In the genomic region with DNA sequence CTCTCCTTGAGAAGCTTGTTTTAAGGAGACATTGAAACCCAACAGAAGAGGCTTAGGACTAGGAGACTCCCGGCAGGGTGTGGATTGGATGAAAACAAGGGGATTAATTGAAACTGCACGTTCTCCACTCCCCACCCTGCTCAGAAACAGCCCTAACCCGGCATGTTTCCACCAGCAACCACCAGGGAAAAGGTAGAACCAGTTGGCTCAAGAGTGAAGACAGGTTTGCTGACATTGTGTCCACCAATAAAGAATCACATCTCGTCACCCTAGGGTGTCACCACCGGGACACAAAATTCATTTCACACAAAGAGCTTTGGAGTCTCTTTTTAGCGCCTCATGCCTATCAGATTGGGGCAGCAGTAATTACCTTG, we compare ENCODE assay signal across 21 cellular contexts. TPM values are rescaled to one million over a fixed set of nuclear protein-coding genes. Genes with fewer than 3 reads are reported as not detected.
"Had no signal": no experiment of that assay in that cellular context is flagged by ENCODE, and none has a peak within 500 bp of the region (broad histone marks: within the 10 kb centered on the region; RNA-seq: fewer than 3 reads in every experiment).

No MANE protein-coding gene starts in this region.

- H3K9me3 Mint-ChIP-seq: activated B cell treated with CpG ODN at 0.5 μM for 24 hours; activated naive CD4-positive, alpha-beta T cell treated with anti-CD3 and anti-CD28 coated beads, Interleukin-2, amount 10 ng/mL, durations not matched to agents 7 days and 5 days; activated T-cell treated with anti-CD3 and anti-CD28 coated beads, Interleukin-2, amount 50 U/mL, for 4 hours; dendritic cell treated with granulocyte-macrophage colony-stimulating factor and Interleukin-4, amounts not matched to agents 40 ng/mL and 50 ng/mL, for 4 days; naive thymus-derived CD4-positive, alpha-beta T cell; stimulated activated naive CD8-positive, alpha-beta T cell treated with anti-CD3 and anti-CD28 coated beads, Interleukin-15, amount 100 ng/mL, for 72 hours; type B pancreatic cell had no signal

- H3K27ac Mint-ChIP-seq: activated B cell treated with CpG ODN at 0.5 μM for 24 hours; activated CD8-positive, alpha-beta T cell treated with anti-CD3 and anti-CD28 coated beads, Interleukin-2, amount 10 ng/mL, durations not matched to agents 7 days and 5 days; activated naive CD4-positive, alpha-beta T cell treated with anti-CD3 and anti-CD28 coated beads, Interleukin-2, amount 10 ng/mL, durations not matched to agents 7 days and 5 days; dendritic cell treated with granulocyte-macrophage colony-stimulating factor and Interleukin-4, amounts not matched to agents 40 ng/mL and 50 ng/mL, for 4 days; naive thymus-derived CD4-positive, alpha-beta T cell; T-helper 17 cell; type B pancreatic cell had no signal

- H3K36me3 Mint-ChIP-seq: activated naive CD4-positive, alpha-beta T cell treated with anti-CD3 and anti-CD28 coated beads, Interleukin-2, amount 10 ng/mL, durations not matched to agents 7 days and 5 days; naive thymus-derived CD4-positive, alpha-beta T cell; type B pancreatic cell had no signal

- ATAC-seq: activated CD8-positive, alpha-beta T cell treated with anti-CD3 and anti-CD28 coated beads, Interleukin-2, amount 10 ng/mL, durations not matched to agents 7 days and 5 days; activated T-cell treated with anti-CD3 and anti-CD28 coated beads, Interleukin-2, amount 50 U/mL, for 4 hours; foreskin keratinocyte; left cardiac atrium; naive thymus-derived CD4-positive, alpha-beta T cell; pancreas; right lobe of liver; stimulated activated naive CD8-positive, alpha-beta T cell treated with anti-CD3 and anti-CD28 coated beads, Interleukin-15, amount 100 ng/mL, for 72 hours; T-helper 17 cell had no signal

- H3K27me3 ChIP-seq: right lobe of liver had no signal

- H3K27ac ChIP-seq: ascending aorta, foreskin keratinocyte, pancreas, right lobe of liver, suprapubic skin had no signal

- H3K4me3 ChIP-seq: ascending aorta, pancreas, right lobe of liver, suprapubic skin had no signal

- H3K4me1 Mint-ChIP-seq: activated naive CD4-positive, alpha-beta T cell treated with anti-CD3 and anti-CD28 coated beads, Interleukin-2, amount 10 ng/mL, durations not matched to agents 7 days and 5 days; naive thymus-derived CD4-positive, alpha-beta T cell; T-helper 17 cell had no signal

- H3K36me3 ChIP-seq: ascending aorta, pancreas, right lobe of liver, suprapubic skin had no signal

- DNase-seq: activated B cell treated with CpG ODN at 0.5 μM for 24 hours; activated CD4-positive, alpha-beta T cell treated with anti-CD3 and anti-CD28 coated beads for 48 hours; activated CD8-positive, alpha-beta T cell treated with anti-CD3 and anti-CD28 coated beads, Interleukin-2, amount 10 ng/mL, durations not matched to agents 7 days and 5 days; activated naive CD4-positive, alpha-beta T cell treated with anti-CD3 and anti-CD28 coated beads, Interleukin-2, amount 10 ng/mL, durations not matched to agents 7 days and 5 days; activated T-cell treated with anti-CD3 and anti-CD28 coated beads, Interleukin-2, amount 50 U/mL, for 4 hours; effector CD8-positive, alpha-beta T cell; foreskin keratinocyte; hippocampal formation; left cardiac atrium; mesendoderm; naive thymus-derived CD4-positive, alpha-beta T cell; pancreas; right lobe of liver; small intestine; stimulated activated CD4-positive, alpha-beta T cell treated with anti-CD3 and anti-CD28 coated beads, Interleukin-4, amount 100 ng/mL, for 1 hour; stimulated activated naive CD8-positive, alpha-beta T cell treated with anti-CD3 and anti-CD28 coated beads, Interleukin-15, amount 100 ng/mL, for 72 hours; T-helper 17 cell had no signal

- H3K4me3 Mint-ChIP-seq: activated B cell treated with CpG ODN at 0.5 μM for 24 hours; activated CD8-positive, alpha-beta T cell treated with anti-CD3 and anti-CD28 coated beads, Interleukin-2, amount 10 ng/mL, durations not matched to agents 7 days and 5 days; activated naive CD4-positive, alpha-beta T cell treated with anti-CD3 and anti-CD28 coated beads, Interleukin-2, amount 10 ng/mL, durations not matched to agents 7 days and 5 days; activated T-cell treated with anti-CD3 and anti-CD28 coated beads, Interleukin-2, amount 50 U/mL, for 4 hours; dendritic cell treated with granulocyte-macrophage colony-stimulating factor and Interleukin-4, amounts not matched to agents 40 ng/mL and 50 ng/mL, for 4 days; naive thymus-derived CD4-positive, alpha-beta T cell; stimulated activated naive CD8-positive, alpha-beta T cell treated with anti-CD3 and anti-CD28 coated beads, Interleukin-15, amount 100 ng/mL, for 72 hours; T-helper 17 cell; type B pancreatic cell had no signal

- H3K9me3 ChIP-seq: ascending aorta, pancreas, right lobe of liver, suprapubic skin had no signal

- H3K4me1 ChIP-seq: ascending aorta, foreskin keratinocyte, pancreas, right lobe of liver, suprapubic skin had no signal

RNA-seq across cellular contexts. Expression of a gene that starts 20.4 kb away (rescaled TPM):
- polyA plus RNA-seq: naive thymus-derived CD4-positive, alpha-beta T cell had no signal
